In the genomic region with DNA sequence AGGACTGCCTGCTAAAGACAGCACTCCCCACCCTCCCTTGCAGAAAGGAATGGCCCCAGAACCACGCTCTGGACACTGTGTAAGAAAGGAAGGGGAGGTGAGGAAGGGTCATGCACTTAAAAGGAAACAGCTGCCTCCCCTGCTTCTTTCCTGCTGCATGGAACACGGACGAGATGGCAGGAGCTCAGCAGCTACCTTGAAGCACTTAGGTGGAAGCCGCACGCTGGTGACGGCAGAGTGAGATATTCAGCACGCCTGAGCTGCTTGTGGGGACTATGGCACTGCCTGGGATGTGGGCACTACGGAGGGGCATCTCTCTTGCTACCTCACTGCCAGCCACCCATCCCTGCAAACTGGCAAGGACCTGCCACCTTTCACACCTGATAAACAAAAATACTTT, we compare ENCODE assay signal across 23 cellular contexts.
DNase-seq lines count a peak whose midpoint lies in the region; ATAC-seq, FAIRE-seq and TF ChIP-seq lines count a peak whose summit lies in the region.
"Had no signal": no experiment of that assay in that cellular context is flagged by ENCODE, and none has a peak within 500 bp of the region (broad histone marks: within the 10 kb centered on the region; RNA-seq: fewer than 3 reads in every experiment).

No MANE protein-coding gene starts in this region.

- H3K27ac ChIP-seq in SK-N-SH (ENCODE audit: low read depth in 2 of 2, low read length in 1 of 2), result peak overlapping the region in 1 of 2 experiments; percentile 58; a peak in 3 of 4 replicates
- no peak overlapping the region for H3K27ac ChIP-seq in H1 (ENCODE audit: low read depth, low read length)
- peak overlapping the region; percentile 85 for H3K27ac ChIP-seq in neural cell (ENCODE audit: low read length)
- H3K27ac ChIP-seq: 22Rv1, SJSA1, tibial artery had no signal

- no peak overlapping the region for H3K56ac ChIP-seq in H1 (replicated peaks; ENCODE audit: insufficient read length, low read depth, low read length)

- no peak overlapping the region for H2BK20ac ChIP-seq in H1 (ENCODE audit: low read length)

- no peak overlapping the region for H2BK120ac ChIP-seq in H1 (replicated peaks; ENCODE audit: low read depth, low read length)

- ATAC-seq in SK-N-SH treated with all-trans-retinoic acid at 6 μM for 48 hours (no peak), GM21423 (IDR thresholded peaks at IDR 0.05; ENCODE audit: unreplicated experiment) (no peak)
- ATAC-seq: sciatic nerve, T-cell had no signal

- FAIRE-seq in H1 (lab: Jason Lieb, UNC), result no peak
- FAIRE-seq: G401.6 had no signal

- 0 out of 2 replicates have a peak, but pooled peaks cover 12% of the 10 kb centered on the region for H4K20me1 ChIP-seq in SK-N-SH (ENCODE audit: insufficient read depth)
- H4K20me1 ChIP-seq in H1 (replicated peaks in 1 of 2; ENCODE audit: control insufficient read depth in 1 of 2, insufficient read depth in 2 of 2, low read length in 2 of 2), result no peaks in the 10 kb centered on the region
- H4K20me1 ChIP-seq in neural cell (ENCODE audit: insufficient read depth), result no peaks in the 10 kb centered on the region

- TF ChIP-seq EP300 in SK-N-SH (IDR thresholded peaks at IDR 0.05; ENCODE audit: borderline replicate concordance in 1 of 2, low read depth in 1 of 2, low read length in 1 of 2), result no peak
- no peak for TF ChIP-seq EP300 in H1 (IDR thresholded peaks at IDR 0.05; ENCODE audit: borderline replicate concordance in 1 of 2, low read depth in 2 of 2, low read length in 2 of 2)
- no peak for TF ChIP-seq EP300 in neural cell (conservative IDR thresholded peaks at IDR 0.05; ENCODE audit: poor library complexity, severe bottlenecking)

- H3K4ac ChIP-seq in H1 (replicated peaks; ENCODE audit: insufficient read length, low read depth, low read length), result no peak overlapping the region

- no peaks in the 10 kb centered on the region for H3K27me3 Mint-ChIP-seq in type B pancreatic cell
- H3K27me3 Mint-ChIP-seq: activated B cell treated with CpG ODN at 0.5 μM for 24 hours; activated T-cell treated with anti-CD3 and anti-CD28 coated beads, Interleukin-2, amount 50 U/mL, for 24 hours; T-cell had no signal

- H4K8ac ChIP-seq in H1 (ENCODE audit: extremely low read depth, insufficient read depth, low read length), result no peak overlapping the region

- no peak overlapping the region for H2AFZ ChIP-seq in SK-N-SH (ENCODE audit: low read depth)
- H2AFZ ChIP-seq in H1 (ENCODE audit: low read length), result no peak overlapping the region
- no peak overlapping the region for H2AFZ ChIP-seq in neural cell (ENCODE audit: low read depth, low read length)

- 0 out of 2 replicates have a peak overlapping the region, but pooled peaks have one; percentile 40 for H2BK15ac ChIP-seq in H1 (ENCODE audit: low read length)

- H2BK5ac ChIP-seq in H1 (ENCODE audit: low read depth, low read length), result peak overlapping the region; percentile 48; the same call in 1 of the 2 replicates

- peak overlapping the region; percentile 18 for H4K91ac ChIP-seq in H1 (replicated peaks; ENCODE audit: insufficient read length, low read length)

- H3K36me3 Mint-ChIP-seq in type B pancreatic cell, result peaks cover 3% of the 10 kb centered on the region
- H3K36me3 Mint-ChIP-seq: T-cell had no signal

- H3K79me1 ChIP-seq in H1 (ENCODE audit: low read depth, low read length), result peaks cover 13% of the 10 kb centered on the region

- no peaks in the 10 kb centered on the region for H3K36me3 ChIP-seq in SK-N-SH (replicated peaks in 1 of 2; ENCODE audit: control insufficient read depth in 1 of 2, insufficient read depth in 2 of 2, low read length in 1 of 2)
- no peaks in the 10 kb centered on the region for H3K36me3 ChIP-seq in H1 (ENCODE audit: control insufficient read depth in 2 of 4, insufficient read depth in 4 of 4, low read length in 3 of 4)
- H3K36me3 ChIP-seq in neural cell (ENCODE audit: insufficient read depth, low read length), result no peaks in the 10 kb centered on the region

- no peak for DNase-seq in SK-N-SH
- DNase-seq in H1 (ENCODE audit: low read depth in 1 of 2, low spot score in 2 of 2), result no peak
- DNase-seq in type B pancreatic cell (ENCODE audit: extremely low spot score, unreplicated experiment), result no peak
- DNase-seq in DMS79 (lab: John Stamatoyannopoulos, UW), result no peak
- no peak for DNase-seq in activated CD4-positive, alpha-beta T cell treated with anti-CD3 and anti-CD28 coated beads, Interleukin-2, amount 50 U/mL, for 4 hours
- DNase-seq: activated B cell treated with CpG ODN at 0.5 μM for 24 hours; activated CD4-positive, alpha-beta T cell treated with anti-CD3 and anti-CD28 coated beads, Interleukin-2, amount 50 U/mL, for 1 hour; activated gamma-delta T cell treated with Interleukin-2 at 50 U/mL for 16 hours; activated T-cell treated with anti-CD3 and anti-CD28 coated beads, Interleukin-2, amount 50 U/mL, for 24 hours; NCI-H1694; NCI-H82; stimulated activated CD4-positive, alpha-beta T cell treated with anti-CD3 and anti-CD28 coated beads, Interleukin-12 subunit alpha, Interleukin-12 subunit beta, amount 100 ng/mL, for 4 hours; stimulated activated CD4-positive, alpha-beta T cell treated with anti-CD3 and anti-CD28 coated beads, Interleukin-2, amount 100 ng/mL, for 48 hours; T-cell; tibial artery had no signal

- H3K23ac ChIP-seq in H1 (ENCODE audit: insufficient read length), result no peak overlapping the region

- CTCF ChIA-PET in SK-N-SH (lab: Yijun Ruan, JAX) (interaction anchor here (1.3 to 3.9 kb wide), 3 partner anchors 16 to 104 kb away, joined by 3 to 18 read pairs (median 16); no protein-coding TSS in a partner anchor), H1 (lab: Charles Lee; ENCODE audit: partially characterized antibody) (interaction anchor here (3.0 kb wide), 1 partner anchor 15 kb away, joined by 17 read pairs; no protein-coding TSS in a partner anchor)

- no peak overlapping the region for H3K4me3 ChIP-seq in SK-N-SH (ENCODE audit: low read depth in 2 of 2, low read length in 1 of 2)
- no peak overlapping the region for H3K4me3 ChIP-seq in H1 (ENCODE audit: extremely low read depth in 1 of 4, insufficient read depth in 2 of 4, low read depth in 3 of 4, low read length in 4 of 4)
- no peak overlapping the region for H3K4me3 ChIP-seq in neural cell (ENCODE audit: low read length)
- H3K4me3 ChIP-seq: lung, SJSA1, tibial artery had no signal

- H3K23me2 ChIP-seq in H1 (ENCODE audit: low read depth, low read length), result no peaks in the 10 kb centered on the region; the same call in 1 of the 2 replicates

- H3K27ac Mint-ChIP-seq in type B pancreatic cell, result peak overlapping the region; percentile 74
- H3K27ac Mint-ChIP-seq: activated B cell treated with CpG ODN at 0.5 μM for 24 hours; activated T-cell treated with anti-CD3 and anti-CD28 coated beads, Interleukin-2, amount 50 U/mL, for 24 hours; T-cell had no signal

- peak overlapping the region; percentile 80; the same call in 1 of the 2 replicates for H2BK12ac ChIP-seq in H1 (ENCODE audit: low read depth, low read length)

- peak overlapping the region; percentile 36; the same call in 1 of the 2 replicates for H3K9ac ChIP-seq in SK-N-SH
- no peak overlapping the region for H3K9ac ChIP-seq in H1 (replicated peaks in 1 of 4; ENCODE audit: extremely low read depth in 1 of 4, low read depth in 3 of 4, low read length in 3 of 4)
- no peak overlapping the region for H3K9ac ChIP-seq in neural cell (ENCODE audit: low read length)

- H3K9me2 ChIP-seq in SK-N-SH, result no peaks in the 10 kb centered on the region
- no peaks in the 10 kb centered on the region for H3K9me2 ChIP-seq in neural cell (ENCODE audit: insufficient read depth, low read length)

- POLR2A ChIA-PET in SK-N-SH (lab: Yijun Ruan, JAX) (no interaction called here), H1 (lab: Charles Lee; ENCODE audit: partially characterized antibody) (no interaction called here)

- H3K79me2 ChIP-seq in SK-N-SH (ENCODE audit: insufficient read depth), result peaks cover 69% of the 10 kb centered on the region
- peaks cover 0 to 30% of the 10 kb centered on the region in 2 experiments; a peak in 2 of 4 replicates for H3K79me2 ChIP-seq in H1 (ENCODE audit: control insufficient read depth in 1 of 2, insufficient read depth in 2 of 2, low read length in 2 of 2)
- no peaks in the 10 kb centered on the region for H3K79me2 ChIP-seq in neural cell (replicated peaks; ENCODE audit: insufficient read depth, low read length)

- TF ChIP-seq POLR2A in H1 (IDR thresholded peaks at IDR 0.05; ENCODE audit: control extremely low read depth in 1 of 2, low read depth in 2 of 2, low read length in 2 of 2), result no peak

- H3F3A ChIP-seq in SK-N-SH (replicated peaks; ENCODE audit: insufficient read depth) (peaks cover 6% of the 10 kb centered on the region), neural cell (ENCODE audit: insufficient read depth, low read length, poor library complexity, severe bottlenecking) (no peaks in the 10 kb centered on the region)

- H3K27me3 ChIP-seq in SK-N-SH (ENCODE audit: insufficient read depth) (no peaks in the 10 kb centered on the region), H1 (replicated peaks in 1 of 4; ENCODE audit: control insufficient read depth in 3 of 4, extremely low read depth in 1 of 4, insufficient read depth in 3 of 4, low read length in 3 of 4) (no peaks in the 10 kb centered on the region), neural cell (ENCODE audit: insufficient read depth, low read depth, low read length) (no peaks in the 10 kb centered on the region)
- H3K27me3 ChIP-seq: SJSA1, tibial artery had no signal

- peaks cover 44% of the 10 kb centered on the region for H3K4me1 Mint-ChIP-seq in type B pancreatic cell (ENCODE audit: unreplicated experiment)
- H3K4me1 Mint-ChIP-seq: T-cell had no signal

- TF ChIP-seq CTCF in SK-N-SH (IDR thresholded peaks at IDR 0.05) (no peak), H1 (IDR thresholded peaks at IDR 0.05; ENCODE audit: control extremely low read depth in 1 of 3, insufficient read depth in 1 of 3, low read depth in 1 of 3, low read length in 3 of 3) (no peak), neural cell (IDR thresholded peaks at IDR 0.05; ENCODE audit: poor library complexity, severe bottlenecking) (no peak), type B pancreatic cell (conservative IDR thresholded peaks at IDR 0.05) (no peak)

- H2AK5ac ChIP-seq in H1 (ENCODE audit: low read depth, low read length), result peak overlapping the region; percentile 99; the same call in 1 of the 2 replicates

- no peak overlapping the region; the same call in 1 of the 2 replicates for H3K4me2 ChIP-seq in SK-N-SH
- H3K4me2 ChIP-seq in H1 (ENCODE audit: insufficient read depth in 1 of 2, low read depth in 2 of 2, low read length in 2 of 2), result no peak overlapping the region
- H3K4me2 ChIP-seq in neural cell (ENCODE audit: low read length), result no peak overlapping the region

- H3K14ac ChIP-seq in H1 (ENCODE audit: insufficient read length), result no peak overlapping the region

- TF ChIP-seq RAD21 in SK-N-SH (IDR thresholded peaks at IDR 0.05; ENCODE audit: low read length) (no peak), H1 (IDR thresholded peaks at IDR 0.05 in 1 of 2, conservative IDR thresholded peaks at IDR 0.05 in 1 of 2; ENCODE audit: low read depth in 2 of 2, low read length in 2 of 2) (no peak), neural cell (conservative IDR thresholded peaks at IDR 0.05) (no peak)

- H3K4me1 ChIP-seq in SK-N-SH (ENCODE audit: control insufficient read depth in 1 of 2, insufficient read depth in 2 of 2, low read depth in 1 of 2, low read length in 1 of 2), result peaks cover 13 to 55% of the 10 kb centered on the region in 2 experiments; a peak in 2 of 4 replicates
- H3K4me1 ChIP-seq in H1 (replicated peaks in 1 of 4; ENCODE audit: control insufficient read depth in 3 of 4, insufficient read depth in 4 of 4, low read length in 3 of 4), result peaks cover 0 to 52% (median 22%) of the 10 kb centered on the region in 4 experiments; a peak in 6 of 7 replicates
- H3K4me1 ChIP-seq: tibial artery had no signal

- H3K18ac ChIP-seq in H1 (ENCODE audit: extremely low read depth, low read length), result peak overlapping the region; percentile 38; the same call in 1 of the 2 replicates

- H4K5ac ChIP-seq in H1 (ENCODE audit: insufficient read length, low read depth, low read length), result no peak overlapping the region

- H3K9me3 Mint-ChIP-seq in type B pancreatic cell, result no peaks in the 10 kb centered on the region
- H3K9me3 Mint-ChIP-seq: activated B cell treated with CpG ODN at 0.5 μM for 24 hours; activated T-cell treated with anti-CD3 and anti-CD28 coated beads, Interleukin-2, amount 50 U/mL, for 24 hours; T-cell had no signal

- 97% methylated on average over 8 of the region's 8 CpGs for WGBS in SK-N-SH (ENCODE audit: low lambda C conversion rate)
- WGBS in H1 (ENCODE audit: extremely low coverage in 1 of 2, insufficient coverage in 1 of 2, insufficient read length in 1 of 2, insufficient replicate concordance in 2 of 2, low coverage in 1 of 2, low lambda C conversion rate in 2 of 2, missing lambda C conversion rate in 1 of 2), 2 experiments, result 87% methylated on average over 8 of the region's 8 CpGs; no CpG with 5 or more reads in 1 of the 2 experiments

- no peaks in the 10 kb centered on the region for H3K9me3 ChIP-seq in SK-N-SH
- no peaks in the 10 kb centered on the region for H3K9me3 ChIP-seq in H1 (ENCODE audit: insufficient read depth in 2 of 2, low read depth in 1 of 2, low read length in 1 of 2)
- H3K9me3 ChIP-seq in neural cell (ENCODE audit: low read length), result no peaks in the 10 kb centered on the region
- H3K9me3 ChIP-seq: SJSA1, tibial artery had no signal

- H3K4me3 Mint-ChIP-seq in type B pancreatic cell, result no peak overlapping the region
- H3K4me3 Mint-ChIP-seq: activated B cell treated with CpG ODN at 0.5 μM for 24 hours; activated T-cell treated with anti-CD3 and anti-CD28 coated beads, Interleukin-2, amount 50 U/mL, for 24 hours; T-cell had no signal
